Comparison of ENCODE assay signal across 24 cellular contexts in genomic region chr4:159346681-159347080, GRCh38.
DNase-seq lines count a peak whose midpoint lies in the region; ATAC-seq, FAIRE-seq and TF ChIP-seq lines count a peak whose summit lies in the region.
"Had no signal": no experiment of that assay in that cellular context is flagged by ENCODE, and none has a peak within 500 bp of the region (broad histone marks: within the 10 kb centered on the region; RNA-seq: fewer than 3 reads in every experiment).

No MANE protein-coding gene starts in this region.

- no peak overlapping the region for H2BK12ac ChIP-seq in trophoblast cell (ENCODE audit: low read length)

- H4K20me1 ChIP-seq in endothelial cell of umbilical vein (replicated peaks; ENCODE audit: control insufficient read depth, extremely low read depth, insufficient read depth, low read length), result no peaks in the 10 kb centered on the region

- H3K9me1 ChIP-seq in endothelial cell of umbilical vein (replicated peaks; ENCODE audit: control insufficient read depth, extremely low read depth, insufficient read depth, low read length), result no peaks in the 10 kb centered on the region

- H3K79me1 ChIP-seq in trophoblast cell (ENCODE audit: low read length), result no peaks in the 10 kb centered on the region

- no peak overlapping the region for H4K12ac ChIP-seq in trophoblast cell (ENCODE audit: low read depth, low read length)

- H3K4me2 ChIP-seq in endothelial cell of umbilical vein (ENCODE audit: insufficient read depth, low read length) (no peak overlapping the region), trophoblast cell (ENCODE audit: low read length) (no peak overlapping the region)
- H3K4me2 ChIP-seq: A549; BLaER1 treated with 17β-estradiol and CSF1 and Interleukin-3, amounts not matched to agents 10 nM and 100 nM; GM23338 had no signal

- TF ChIP-seq CTCF in right atrium auricular region (IDR thresholded peaks at IDR 0.05), result no peak
- TF ChIP-seq CTCF in endothelial cell of umbilical vein (IDR thresholded peaks at IDR 0.05; ENCODE audit: extremely low read depth in 1 of 2, insufficient read depth in 1 of 2, low read depth in 1 of 2, low read length in 2 of 2), result no peak
- TF ChIP-seq CTCF in tibial artery (IDR thresholded peaks at IDR 0.05), result no peak

- H3K36me3 ChIP-seq in right atrium auricular region (peaks cover 93% of the 10 kb centered on the region), endothelial cell of umbilical vein (ENCODE audit: control insufficient read depth in 2 of 2, extremely low read depth in 1 of 2, insufficient read depth in 2 of 2, low read length in 2 of 2) (peaks cover 5 to 15% of the 10 kb centered on the region in 2 experiments), trophoblast cell (ENCODE audit: control insufficient read depth in 1 of 2, insufficient read depth in 2 of 2, low read length in 2 of 2) (peaks cover 10 to 25% of the 10 kb centered on the region in 2 experiments), tibial artery (peaks cover 66 to 79% (median 72%) of the 10 kb centered on the region in 3 donors)

- H3K27me3 ChIP-seq in right atrium auricular region (no peaks in the 10 kb centered on the region), endothelial cell of umbilical vein (ENCODE audit: control insufficient read depth in 2 of 2, insufficient read depth in 2 of 2, low read length in 2 of 2) (no peaks in the 10 kb centered on the region), trophoblast cell (ENCODE audit: insufficient read depth, low read length) (no peaks in the 10 kb centered on the region), tibial artery (no peaks in the 10 kb centered on the region)
- H3K27me3 ChIP-seq: BE2C; BLaER1 treated with 17β-estradiol and CSF1 and Interleukin-3, amounts not matched to agents 10 nM and 100 nM had no signal

- no peak overlapping the region for H3K18ac ChIP-seq in trophoblast cell (ENCODE audit: low read length)

- H3K4me3 ChIP-seq in right atrium auricular region (no peak overlapping the region), endothelial cell of umbilical vein (replicated peaks in 1 of 3; ENCODE audit: insufficient read depth in 1 of 3, low read depth in 1 of 3, low read length in 3 of 3) (no peak overlapping the region), trophoblast cell (ENCODE audit: low read depth, low read length) (no peak overlapping the region), tibial artery (no peak overlapping the region)
- H3K4me3 ChIP-seq: A549; BLaER1 treated with 17β-estradiol and CSF1 and Interleukin-3, amounts not matched to agents 10 nM and 100 nM; GM12878; GM23338 had no signal

- H3K27ac ChIP-seq in right atrium auricular region (no peak overlapping the region), endothelial cell of umbilical vein (ENCODE audit: insufficient read depth, low read depth, low read length) (no peak overlapping the region), trophoblast cell (ENCODE audit: low read depth, low read length) (no peak overlapping the region), tibial artery (no peak overlapping the region)
- H3K27ac ChIP-seq: A549; BLaER1 treated with 17β-estradiol and CSF1 and Interleukin-3, amounts not matched to agents 10 nM and 100 nM had no signal

- H3K14ac ChIP-seq in trophoblast cell (ENCODE audit: low read length), result no peak overlapping the region

- intact Hi-C loops in Right ventricle myocardium superior (cut with DNase I) (no loop called here), endothelial cell of umbilical vein (cut with micrococcal nuclease) (no loop called here), tibial artery (cut with DNase I; ENCODE audit: low total_unique reads) (no loop called here)

- H3K9ac ChIP-seq in endothelial cell of umbilical vein (replicated peaks; ENCODE audit: extremely low read depth, insufficient read depth, low read length) (no peak overlapping the region), trophoblast cell (ENCODE audit: low read length) (no peak overlapping the region)
- H3K9ac ChIP-seq: BLaER1 treated with 17β-estradiol and CSF1 and Interleukin-3, amounts not matched to agents 10 nM and 100 nM had no signal

- no peak overlapping the region for H2AK5ac ChIP-seq in trophoblast cell (ENCODE audit: low read length)

- TF ChIP-seq POLR2A in endothelial cell of umbilical vein (IDR thresholded peaks at IDR 0.05; ENCODE audit: low read depth, low read length), result no peak

- H3K23ac ChIP-seq in trophoblast cell (ENCODE audit: low read length), result no peak overlapping the region

- H3K9me3 ChIP-seq in right atrium auricular region (no peaks in the 10 kb centered on the region), endothelial cell of umbilical vein (replicated peaks; ENCODE audit: control insufficient read depth, insufficient read depth, low read length) (no peaks in the 10 kb centered on the region), trophoblast cell (ENCODE audit: insufficient read depth, low read depth, low read length) (peaks cover 2% of the 10 kb centered on the region), tibial artery (no peaks in the 10 kb centered on the region)
- H3K9me3 ChIP-seq: A549, BE2C had no signal

- H4K8ac ChIP-seq in trophoblast cell (ENCODE audit: low read depth, low read length), result no peak overlapping the region

- WGBS in trophoblast cell (ENCODE audit: extremely low coverage, insufficient coverage, insufficient read length), result no CpG with 5 or more reads among the region's 5 CpGs

- no peak overlapping the region for H4K91ac ChIP-seq in trophoblast cell (ENCODE audit: low read depth, low read length)

- DNase-seq in Right ventricle myocardium superior (no peak), right atrium auricular region (ENCODE audit: low spot score) (no peak), GM19239 (ENCODE audit: insufficient read length, low spot score) (no peak), endothelial cell of umbilical vein (ENCODE audit: low read depth, low spot score) (no peak), trophoblast cell (no peak), NCI-H446 treated with DMSO at 0.1 percent for 48 hours (lab: John Stamatoyannopoulos, UW) (no peak), tibial artery (no peak)
- DNase-seq: 8988T; ACHN; AML-193; BE2C; CD4-positive, alpha-beta T cell; CD8-positive, alpha-beta memory T cell; DMS 273 treated with DMSO at 0.1 percent for 48 hours; DMS79; EL; GDM1; H9 had no signal

- dilution Hi-C loops in endothelial cell of umbilical vein (cut with MboI; ENCODE audit: extremely low pct_ligation_motif_present, low sequenced_read_pairs), result no loop called here

- peaks cover 0 to 12% of the 10 kb centered on the region in 2 donors for H3K4me1 ChIP-seq in right atrium auricular region
- peaks cover 12% of the 10 kb centered on the region for H3K4me1 ChIP-seq in endothelial cell of umbilical vein (ENCODE audit: control insufficient read depth, extremely low read depth, insufficient read depth, low read length)
- no peaks in the 10 kb centered on the region for H3K4me1 ChIP-seq in trophoblast cell (ENCODE audit: control insufficient read depth in 1 of 2, insufficient read depth in 2 of 2, low read length in 2 of 2)
- H3K4me1 ChIP-seq in tibial artery, result no peaks in the 10 kb centered on the region
- H3K4me1 ChIP-seq: BE2C had no signal

- FAIRE-seq in GM19239 (lab: Jason Lieb, UNC) (peak; percentile 26), endothelial cell of umbilical vein (lab: Jason Lieb, UNC) (peak; percentile 18)
- FAIRE-seq: A549, D721Med, GM12878 had no signal

- H3K4ac ChIP-seq in trophoblast cell (ENCODE audit: low read depth, low read length), result no peak overlapping the region

- peak; percentile 40 for ATAC-seq in Right ventricle myocardium superior (ENCODE audit: poor library complexity)
- ATAC-seq: A549, GM12878, GM23338, HCT116 had no signal

- no peaks in the 10 kb centered on the region for H3K79me2 ChIP-seq in endothelial cell of umbilical vein (ENCODE audit: control insufficient read depth, insufficient read depth, low read length)
- H3K79me2 ChIP-seq in trophoblast cell (ENCODE audit: control insufficient read depth, insufficient read depth, low read length, poor library complexity), result no peaks in the 10 kb centered on the region

- BruUV-seq in endothelial cell of umbilical vein (replicated peaks; lab: Mats Ljungman, UMichigan), result no TSS peak

- H2BK120ac ChIP-seq in trophoblast cell (ENCODE audit: insufficient read depth, low read length, poor library complexity), result peak overlapping the region; percentile 13

- H2BK5ac ChIP-seq in trophoblast cell (ENCODE audit: low read depth, low read length, poor library complexity), result no peak overlapping the region

- POLR2A ChIA-PET in endothelial cell of umbilical vein (lab: Charles Lee), result no interaction called here

- CTCF ChIA-PET in endothelial cell of umbilical vein (lab: Charles Lee), result no interaction called here

- H2AFZ ChIP-seq in endothelial cell of umbilical vein (ENCODE audit: low read depth, low read length), result no peak overlapping the region
- H2AFZ ChIP-seq in trophoblast cell (ENCODE audit: insufficient read depth, low read length, poor library complexity), result no peak overlapping the region
- H2AFZ ChIP-seq: GM23338 had no signal

TF ChIP-seq in endothelial cell of umbilical vein, 7 proteins besides CTCF, POLR2A, EP300 and RAD21:
- no peak for TF ChIP-seq MYC (IDR thresholded peaks at IDR 0.05; ENCODE audit: low read depth, low read length)
- TF ChIP-seq JUN (IDR thresholded peaks at IDR 0.05; ENCODE audit: borderline replicate concordance, insufficient read depth, insufficient read length, low read depth), result no peak
- TF ChIP-seq POLR2AphosphoS5 (IDR thresholded peaks at IDR 0.05; ENCODE audit: insufficient read depth, low read depth, low read length), result no peak
- TF ChIP-seq FOS (IDR thresholded peaks at IDR 0.05; ENCODE audit: borderline replicate concordance, insufficient read depth, low read length), result no peak
- no peak for TF ChIP-seq MAX (IDR thresholded peaks at IDR 0.05; ENCODE audit: insufficient read depth, insufficient read length)
- no peak for TF ChIP-seq EZH2 (IDR thresholded peaks at IDR 0.05; ENCODE audit: borderline replicate concordance, low read depth, low read length, severe bottlenecking)
- no peak for TF ChIP-seq GATA2 (IDR thresholded peaks at IDR 0.05; ENCODE audit: insufficient read depth, insufficient read length, low read depth, low read length)
